Comparison of ENCODE assay signal across 12 cellular contexts in genomic region chr2:96374211-96374951, GRCh38. TPM values are rescaled to one million over a fixed set of nuclear protein-coding genes. Genes with fewer than 3 reads are reported as not detected.
DNase-seq lines count a peak whose midpoint lies in the region; ATAC-seq, FAIRE-seq and TF ChIP-seq lines count a peak whose summit lies in the region.
"Had no signal": no experiment of that assay in that cellular context is flagged by ENCODE, and none has a peak within 500 bp of the region (broad histone marks: within the 10 kb centered on the region; RNA-seq: fewer than 3 reads in every experiment).

No MANE protein-coding gene starts in this region.

- no peak overlapping the region for H3K4me3 ChIP-seq in choroid plexus epithelial cell (ENCODE audit: low read depth, low read length)
- no peak overlapping the region for H3K4me3 ChIP-seq in pancreas
- H3K4me3 ChIP-seq: ovary had no signal

- ATAC-seq in pancreas (peak; percentile 74 to 87 (median 82)), HG03565 (IDR thresholded peaks at IDR 0.05; ENCODE audit: unreplicated experiment) (no peak)
- ATAC-seq: activated T-helper 17 cell treated with anti-CD3 and anti-CD28 coated beads, Interleukin-2, amount 50 U/mL, for 72 hours; stimulated activated memory B cell treated with anti-CD40 and anti-IgM and Interleukin-4, amounts not matched to agents 10 μg/mL and 1 μg/mL and 100 μg/mL, for 72 hours had no signal

- peak; percentile 16 for DNase-seq in HPDE6-E6E7 (ENCODE audit: extremely low spot score)
- DNase-seq in NCI-H2196 (lab: John Stamatoyannopoulos, UW; ENCODE audit: unreplicated experiment) = peak; percentile 82
- peak; percentile 65 for DNase-seq in choroid plexus epithelial cell (ENCODE audit: low read depth)
- DNase-seq in pancreas = peak; percentile 67 to 87 (median 75)
- DNase-seq in GM13976 (ENCODE audit: low spot score) = no peak
- DNase-seq in NOMO-1 (lab: John Stamatoyannopoulos, UW; ENCODE audit: unreplicated experiment in 2 of 2) = no peak
- DNase-seq in GM19240 (ENCODE audit: insufficient read length, low spot score) = no peak
- DNase-seq: T-helper 1 cell had no signal

- H3K27ac ChIP-seq in pancreas = peak overlapping the region in 1 of 4 donors; percentile 5
- H3K27ac ChIP-seq: ovary had no signal

- in situ Hi-C loops in GM13976 (cut with MboI; ENCODE audit: low sequenced_read_pairs, unreplicated experiment) = no loop called here

- intact Hi-C loops in pancreas (cut with DNase I) = no loop called here

- 2% methylated on average over 2 of the region's 2 CpGs for WGBS in pancreas, 2 donors

- H3K36me3 ChIP-seq in pancreas = no peaks in the 10 kb centered on the region
- H3K36me3 ChIP-seq: ovary had no signal

- FAIRE-seq in pancreas (lab: Jason Lieb, UNC) = no peak

- H3K4me1 ChIP-seq in pancreas = peaks cover 0 to 7% (median 5%) of the 10 kb centered on the region in 3 donors

- no peaks in the 10 kb centered on the region for H3K9me3 ChIP-seq in pancreas
- H3K9me3 ChIP-seq: ovary had no signal

- H3K27me3 ChIP-seq in pancreas = no peaks in the 10 kb centered on the region
- H3K27me3 ChIP-seq: ovary had no signal

- TF ChIP-seq CTCF in choroid plexus epithelial cell (conservative IDR thresholded peaks at IDR 0.05; ENCODE audit: low read depth, low read length) = no peak
- TF ChIP-seq CTCF in pancreas (IDR thresholded peaks at IDR 0.05) = no peak
- TF ChIP-seq CTCF in GM13976 (IDR thresholded peaks at IDR 0.05; ENCODE audit: borderline replicate concordance, control extremely low read depth, extremely low read depth, insufficient read depth, missing control alignments) = no peak

RNA-seq across cellular contexts. Expression of gene NCAPH, which starts 38.8 kb away (rescaled TPM):
- under 1 TPM; 0.12 to 0.81 (median 0.39) TPM for total RNA-seq in pancreas
- polyA plus RNA-seq in pancreas = under 1 TPM; 0.05 to 0.23 TPM

RNA-seq across cellular contexts. Expression of gene ITPRIPL1, which starts 49.3 kb away (rescaled TPM):
- 1 to 10 TPM in 2 of 6 donors, under 1 TPM in 4; 0.39 to 1.4 (median 0.77) TPM for total RNA-seq in pancreas
- polyA plus RNA-seq in pancreas = under 1 TPM; 0.38 to 0.49 TPM

Comparison
In these comparisons a context has a peak if more than half of its experiments do, and no peak if none do; other contexts are left out.
1. DNase-seq: peak in HPDE6-E6E7 (single experiment), NCI-H2196 (single experiment), choroid plexus epithelial cell (single experiment) and pancreas (6 of 6); none in GM13976 (single experiment), NOMO-1 (0 of 2) and GM19240 (single experiment).